In genomic region chr2:234292955-234293228, GRCh38 we compare ENCODE assay signal across 13 cellular contexts.
A peak's percentile ranks its signal among the peaks of the same experiment; 100 is the strongest.
DNase-seq lines count a peak whose midpoint lies in the region; ATAC-seq and TF ChIP-seq lines count a peak whose summit lies in the region.
"Had no signal": no experiment of that assay in that cellular context is flagged by ENCODE, and none has a peak within 500 bp of the region (broad histone marks: within the 10 kb centered on the region; RNA-seq: fewer than 3 reads in every experiment).

No MANE protein-coding gene starts in this region.

- H3K27ac ChIP-seq in VCaP, result peak overlapping the region; percentile 94
- peak overlapping the region; percentile 87 for H3K27ac ChIP-seq in neural cell (ENCODE audit: low read length)
- H3K27ac ChIP-seq: GM23248 had no signal

- TF ChIP-seq CTCF in VCaP (conservative IDR thresholded peaks at IDR 0.05) (no peak), neural cell (IDR thresholded peaks at IDR 0.05; ENCODE audit: poor library complexity, severe bottlenecking) (no peak)

- peak overlapping the region; percentile 45 for H3K4me3 Mint-ChIP-seq in activated CD4-positive, alpha-beta T cell treated with anti-CD3 and anti-CD28 coated beads for 36 hours
- H3K4me3 Mint-ChIP-seq: mesothelial cell of epicardium had no signal

- H3K79me2 ChIP-seq in neural cell (replicated peaks; ENCODE audit: insufficient read depth, low read length), result no peaks in the 10 kb centered on the region

- POLR2A ChIA-PET in activated CD4-positive, alpha-beta T cell treated with anti-CD3 and anti-CD28 coated beads for 36 hours (lab: Charles Lee), result interaction anchor here (0.6 to 2.5 kb wide), 8 partner anchors 11 to 204 kb away, joined by 3 to 15 read pairs (median 4); partner anchors contain the start of gene ARL4C

- no peaks in the 10 kb centered on the region for H3K36me3 ChIP-seq in neural cell (ENCODE audit: insufficient read depth, low read length)
- H3K36me3 ChIP-seq: SJSA1 had no signal

- no peak for TF ChIP-seq RAD21 in neural cell (conservative IDR thresholded peaks at IDR 0.05)

- no peaks in the 10 kb centered on the region for H3K36me3 Mint-ChIP-seq in activated CD4-positive, alpha-beta T cell treated with anti-CD3 and anti-CD28 coated beads for 36 hours (ENCODE audit: low read depth)
- H3K36me3 Mint-ChIP-seq: mesothelial cell of epicardium had no signal

- TF ChIP-seq EP300 in neural cell (conservative IDR thresholded peaks at IDR 0.05; ENCODE audit: poor library complexity, severe bottlenecking), result no peak

- H4K20me1 ChIP-seq in neural cell (ENCODE audit: insufficient read depth), result no peaks in the 10 kb centered on the region

- peak overlapping the region; percentile 32 for H3K9ac ChIP-seq in neural cell (ENCODE audit: low read length)
- H3K9ac ChIP-seq: GM23248 had no signal

- no peaks in the 10 kb centered on the region for H3K27me3 Mint-ChIP-seq in activated CD4-positive, alpha-beta T cell treated with anti-CD3 and anti-CD28 coated beads for 36 hours

- intact Hi-C loops in activated CD4-positive, alpha-beta T cell treated with anti-CD3 and anti-CD28 coated beads for 36 hours (cut with DNase I, micrococcal nuclease), result loop anchor here (1.0 to 10.0 kb wide), 12 partner anchors 14 to 1208 kb away; partner anchors contain the start of gene HJURP (in 1 of the 2)
- intact Hi-C loops in sciatic nerve (cut with DNase I), result no loop called here

- no peaks in the 10 kb centered on the region for H3F3A ChIP-seq in neural cell (ENCODE audit: insufficient read depth, low read length, poor library complexity, severe bottlenecking)

- H3K27me3 ChIP-seq in neural cell (ENCODE audit: insufficient read depth, low read depth, low read length), result no peaks in the 10 kb centered on the region
- H3K27me3 ChIP-seq: SJSA1 had no signal

- peak overlapping the region; percentile 98 for H3K27ac Mint-ChIP-seq in activated CD4-positive, alpha-beta T cell treated with anti-CD3 and anti-CD28 coated beads for 36 hours
- H3K27ac Mint-ChIP-seq: mesothelial cell of epicardium had no signal

- H3K9me2 ChIP-seq in neural cell (ENCODE audit: insufficient read depth, low read length), result no peaks in the 10 kb centered on the region

- H3K9me3 Mint-ChIP-seq in activated CD4-positive, alpha-beta T cell treated with anti-CD3 and anti-CD28 coated beads for 36 hours (ENCODE audit: low read depth), result no peaks in the 10 kb centered on the region
- H3K9me3 Mint-ChIP-seq: mesothelial cell of epicardium had no signal

- DNase-seq in activated CD4-positive, alpha-beta T cell treated with anti-CD3 and anti-CD28 coated beads for 36 hours, result no peak
- DNase-seq in activated CD4-positive, alpha-beta T cell treated with anti-CD3 and anti-CD28 coated beads for 1 hour, result no peak
- DNase-seq in sciatic nerve (ENCODE audit: low spot score) (no peak), NCI-H446 (lab: John Stamatoyannopoulos, UW) (no peak), hepatic stellate cell (ENCODE audit: low spot score) (no peak)
- DNase-seq: GM23248, NCI-H446 treated with DMSO at 0.1 percent for 48 hours had no signal

- H3K4me3 ChIP-seq in neural cell (ENCODE audit: low read length), result peak overlapping the region; percentile 12
- H3K4me3 ChIP-seq: GM23248, K562, SJSA1 had no signal

- peaks cover 93% of the 10 kb centered on the region for H3K4me1 Mint-ChIP-seq in activated CD4-positive, alpha-beta T cell treated with anti-CD3 and anti-CD28 coated beads for 36 hours

- CTCF ChIA-PET in activated CD4-positive, alpha-beta T cell treated with anti-CD3 and anti-CD28 coated beads for 36 hours (lab: Charles Lee), result interaction anchor here (0.6 to 3.5 kb wide), 10 partner anchors 9 to 589 kb away, joined by 3 to 16 read pairs (median 4); no protein-coding TSS in a partner anchor

- H3K9me3 ChIP-seq in neural cell (ENCODE audit: low read length), result no peaks in the 10 kb centered on the region
- H3K9me3 ChIP-seq: SJSA1 had no signal

- no peak for ATAC-seq in activated CD4-positive, alpha-beta T cell treated with anti-CD3 and anti-CD28 coated beads for 36 hours
- ATAC-seq in HG03159 (IDR thresholded peaks at IDR 0.05; ENCODE audit: unreplicated experiment) (peak; percentile 3), sciatic nerve (no peak)
- ATAC-seq: K562 had no signal

- H2AFZ ChIP-seq in neural cell (ENCODE audit: low read depth, low read length), result no peak overlapping the region
- H2AFZ ChIP-seq: GM23248 had no signal

- H3K4me2 ChIP-seq in neural cell (ENCODE audit: low read length), result no peak overlapping the region

TF ChIP-seq in neural cell, 6 proteins besides CTCF, POLR2A, EP300 and RAD21:
- TF ChIP-seq MXI1 (conservative IDR thresholded peaks at IDR 0.05; ENCODE audit: poor library complexity, severe bottlenecking) (no peak), TAF1 (IDR thresholded peaks at IDR 0.05; ENCODE audit: low read depth) (no peak), SMC3 (conservative IDR thresholded peaks at IDR 0.05; ENCODE audit: poor library complexity) (peak; percentile 9), POLR2AphosphoS5 (IDR thresholded peaks at IDR 0.05) (no peak)
